25 cellular contexts compared by ENCODE assay signal in the genomic region with DNA sequence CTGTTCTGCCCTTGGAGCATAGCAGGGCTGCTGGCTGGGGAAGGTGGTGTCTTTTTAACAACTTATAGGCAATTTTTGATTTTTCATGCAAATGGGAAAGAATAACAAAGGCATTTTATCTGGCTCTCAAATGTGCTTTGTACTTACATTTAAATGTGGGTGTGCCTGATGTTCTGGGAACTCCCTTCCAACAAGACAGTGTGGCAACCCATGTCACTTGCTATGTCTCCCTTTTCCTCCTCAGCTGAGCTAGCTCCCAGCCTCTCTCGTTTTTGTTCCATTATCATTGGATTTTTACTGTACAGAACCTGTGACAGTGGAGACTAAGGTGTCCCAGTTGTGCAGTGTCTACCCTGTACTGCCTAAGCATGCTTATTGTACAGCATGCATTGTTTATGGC.
"Had no signal": no experiment of that assay in that cellular context is flagged by ENCODE, and none has a peak within 500 bp of the region (broad histone marks: within the 10 kb centered on the region; RNA-seq: fewer than 3 reads in every experiment).

No MANE protein-coding gene starts in this region.

- H3K36me3 ChIP-seq: ascending aorta had no signal

- H3K27ac ChIP-seq: ascending aorta, body of pancreas had no signal

- H3K9me3 ChIP-seq: ascending aorta, body of pancreas had no signal

- H3K27me3 ChIP-seq: ascending aorta, body of pancreas had no signal

- H3K4me3 ChIP-seq: ascending aorta, body of pancreas, K562 had no signal

- H3K4me1 ChIP-seq: ascending aorta, body of pancreas had no signal

- DNase-seq: activated CD4-positive, alpha-beta T cell treated with anti-CD3 and anti-CD28 coated beads, Interleukin-2, amount 10 ng/mL, durations not matched to agents 24 days and 14 days; activated CD4-positive, alpha-beta T cell treated with anti-CD3 and anti-CD28 coated beads, Interleukin-2, amount 50 U/mL, for 48 hours; activated CD4-positive, CD25-positive, alpha-beta regulatory T cell treated with anti-CD3 and anti-CD28 coated beads, Interleukin-2, amount 50 U/mL, for 72 hours; activated CD8-positive, alpha-beta memory T cell treated with anti-CD3 and anti-CD28 coated beads, Interleukin-2, amount 10 ng/mL, durations not matched to agents 7 days and 5 days; activated effector memory CD4-positive, alpha-beta T cell treated with Interleukin-2 at 50 U/mL for 16 hours; activated naive CD4-positive, alpha-beta T cell; activated T-cell treated with anti-CD3 and anti-CD28 coated beads, Interleukin-2, amount 50 U/mL, for 24 hours; body of pancreas; Karpas-422; MM.1S; NCI-H1105; NCI-H1436; NCI-H1694 treated with DMSO at 0.1 percent for 48 hours; NCI-H2081; NCI-H510A treated with DMSO at 0.1 percent for 48 hours; NCI-H69; PC-3; SIG-M5; T-helper 17 cell; T-helper 9 cell had no signal

- ATAC-seq: activated CD8-positive, alpha-beta memory T cell treated with anti-CD3 and anti-CD28 coated beads, Interleukin-2, amount 10 ng/mL, durations not matched to agents 7 days and 5 days; body of pancreas; K562; PC-3; T-helper 17 cell; WTC11 had no signal

- FAIRE-seq: bronchial epithelial cell, K562, RCC 7860 had no signal
